ENCODE assay signal across 17 cellular contexts in the genomic region with DNA sequence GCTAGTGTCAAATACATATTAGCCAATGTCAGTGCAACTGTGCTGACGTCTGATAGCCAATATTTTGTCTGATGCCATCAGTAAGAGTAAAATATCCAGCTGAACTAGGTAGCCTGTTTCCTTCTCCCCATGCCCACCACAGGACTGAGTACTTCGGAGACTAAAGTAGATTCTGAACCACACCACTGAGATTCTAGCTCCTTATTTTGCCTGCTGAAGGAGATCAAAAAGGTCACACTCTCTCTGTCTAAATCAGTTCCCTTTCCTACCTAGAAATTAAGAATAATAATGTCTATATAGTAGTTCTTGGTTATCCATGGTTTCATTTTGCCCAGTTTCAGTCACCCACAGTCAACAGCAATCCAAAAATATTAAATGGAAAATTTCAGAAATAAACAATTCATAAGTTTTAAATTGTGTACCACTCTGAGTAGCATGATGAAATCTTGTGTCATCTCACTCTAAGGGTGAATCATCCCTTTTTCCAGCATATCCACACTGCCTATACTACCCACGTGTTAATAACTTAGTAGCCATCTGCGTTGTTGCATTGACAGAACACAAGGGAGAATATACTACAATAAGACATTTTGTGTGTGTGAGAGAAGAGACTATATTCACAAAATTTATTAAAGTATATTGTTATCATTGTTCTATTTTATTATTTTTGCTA.
A peak's percentile ranks its signal among the peaks of the same experiment; 100 is the strongest.
DNase-seq lines count a peak whose midpoint lies in the region; ATAC-seq, FAIRE-seq and TF ChIP-seq lines count a peak whose summit lies in the region.
"Had no signal": no experiment of that assay in that cellular context is flagged by ENCODE, and none has a peak within 500 bp of the region (broad histone marks: within the 10 kb centered on the region; RNA-seq: fewer than 3 reads in every experiment).

No MANE protein-coding gene starts in this region.

- no peak for FAIRE-seq in astrocyte (lab: Jason Lieb, UNC)
- FAIRE-seq: H1 had no signal

- 76 to 78% methylated on average over 4 of the region's 4 CpGs for WGBS in aorta, 2 donors

- H3K4me2 ChIP-seq in astrocyte (ENCODE audit: low read length) = no peak overlapping the region

- no peaks in the 10 kb centered on the region for H3K27me3 Mint-ChIP-seq in astrocyte (ENCODE audit: low read depth, unreplicated experiment)
- H3K27me3 Mint-ChIP-seq in progenitor cell of endocrine pancreas = no peaks in the 10 kb centered on the region
- H3K27me3 Mint-ChIP-seq: dendritic cell treated with granulocyte-macrophage colony-stimulating factor and Interleukin-4, amounts not matched to agents 40 ng/mL and 50 ng/mL, for 4 days had no signal

- no peak for TF ChIP-seq CTCF in astrocyte (IDR thresholded peaks at IDR 0.05; ENCODE audit: insufficient read depth, low read depth, low read length)
- no peak for TF ChIP-seq CTCF in fibroblast of the aortic adventitia (IDR thresholded peaks at IDR 0.05; ENCODE audit: insufficient read depth, low read length)
- no peak for TF ChIP-seq CTCF in progenitor cell of endocrine pancreas (IDR thresholded peaks at IDR 0.05; ENCODE audit: unreplicated experiment)

- intact Hi-C loops in aorta (cut with DNase I) = no loop called here

- no peak overlapping the region for H2AFZ ChIP-seq in astrocyte (ENCODE audit: low read depth, low read length)

- ATAC-seq in aorta (ENCODE audit: low FRiP score) (no peak), GM18502 (IDR thresholded peaks at IDR 0.05; ENCODE audit: poor library complexity, unreplicated experiment) (no peak)
- ATAC-seq: left lobe of liver had no signal

- peak overlapping the region; percentile 100 for H3K27ac Mint-ChIP-seq in astrocyte (ENCODE audit: unreplicated experiment)
- no peak overlapping the region for H3K27ac Mint-ChIP-seq in progenitor cell of endocrine pancreas
- H3K27ac Mint-ChIP-seq: dendritic cell treated with granulocyte-macrophage colony-stimulating factor and Interleukin-4, amounts not matched to agents 40 ng/mL and 50 ng/mL, for 4 days had no signal

- H3K4me1 Mint-ChIP-seq in astrocyte (ENCODE audit: low read depth, unreplicated experiment) (peaks cover 12% of the 10 kb centered on the region), progenitor cell of endocrine pancreas (ENCODE audit: low read depth) (no peaks in the 10 kb centered on the region)

- H3K9me3 ChIP-seq in astrocyte (ENCODE audit: insufficient read depth, low read depth, low read length) (no peaks in the 10 kb centered on the region), aorta (ENCODE audit: control insufficient read depth, low read length) (no peaks in the 10 kb centered on the region)
- H3K9me3 ChIP-seq: esophagus muscularis mucosa, prostate gland, SJCRH30 had no signal

- H3K4me3 ChIP-seq in astrocyte (ENCODE audit: insufficient read depth, low read depth, low read length) = no peak overlapping the region
- H3K4me3 ChIP-seq in fibroblast of the aortic adventitia (ENCODE audit: low read depth, low read length) = no peak overlapping the region
- H3K4me3 ChIP-seq in aorta (ENCODE audit: low read length in 2 of 2) = no peak overlapping the region
- H3K4me3 ChIP-seq: esophagus muscularis mucosa, prostate gland, SJCRH30 had no signal

- H3K9me3 Mint-ChIP-seq in astrocyte (ENCODE audit: unreplicated experiment) (no peaks in the 10 kb centered on the region), progenitor cell of endocrine pancreas (ENCODE audit: low read depth) (no peaks in the 10 kb centered on the region)
- H3K9me3 Mint-ChIP-seq: dendritic cell treated with granulocyte-macrophage colony-stimulating factor and Interleukin-4, amounts not matched to agents 40 ng/mL and 50 ng/mL, for 4 days had no signal

- no peak overlapping the region for H3K4me3 Mint-ChIP-seq in astrocyte (ENCODE audit: unreplicated experiment)
- H3K4me3 Mint-ChIP-seq in progenitor cell of endocrine pancreas (ENCODE audit: low read depth) = no peak overlapping the region
- H3K4me3 Mint-ChIP-seq: dendritic cell treated with granulocyte-macrophage colony-stimulating factor and Interleukin-4, amounts not matched to agents 40 ng/mL and 50 ng/mL, for 4 days had no signal

- H3K9ac ChIP-seq in astrocyte (ENCODE audit: low read length) = no peak overlapping the region

- no peak overlapping the region for H3K27ac ChIP-seq in astrocyte (ENCODE audit: low read depth, low read length)
- no peak overlapping the region for H3K27ac ChIP-seq in aorta (ENCODE audit: low read depth in 1 of 2, low read length in 2 of 2)
- H3K27ac ChIP-seq: esophagus muscularis mucosa, prostate gland, SJCRH30 had no signal

- H3K79me2 ChIP-seq in astrocyte (ENCODE audit: insufficient read depth, low read length) = no peaks in the 10 kb centered on the region

- H4K20me1 ChIP-seq in astrocyte (ENCODE audit: insufficient read depth, low read length) = no peaks in the 10 kb centered on the region

- DNase-seq in A172 (ENCODE audit: low spot score) (peak; percentile 55), HCEC 1CT (peak; percentile 2), astrocyte (ENCODE audit: low read depth) (peak; percentile 14), fibroblast of the aortic adventitia (ENCODE audit: low read depth) (peak; percentile 57), aorta (no peak), NCI-H2081 treated with DMSO at 0.1 percent for 48 hours (lab: John Stamatoyannopoulos, UW) (no peak), progenitor cell of endocrine pancreas (ENCODE audit: low spot score, unreplicated experiment) (no peak)
- DNase-seq: activated effector memory CD4-positive, alpha-beta T cell treated with Interleukin-2 at 50 U/mL for 16 hours; GF-D8; NCI-H510A; SJCRH30 had no signal

- no peaks in the 10 kb centered on the region for H3K36me3 Mint-ChIP-seq in astrocyte (ENCODE audit: low read depth, unreplicated experiment)
- H3K36me3 Mint-ChIP-seq in progenitor cell of endocrine pancreas (ENCODE audit: insufficient read depth) = no peaks in the 10 kb centered on the region

- H3K36me3 ChIP-seq in astrocyte (ENCODE audit: insufficient read depth, low read length) (no peaks in the 10 kb centered on the region), aorta (ENCODE audit: control insufficient read depth in 1 of 2, insufficient read depth in 2 of 2, low read length in 1 of 2) (no peaks in the 10 kb centered on the region)
- H3K36me3 ChIP-seq: esophagus muscularis mucosa, prostate gland, SJCRH30 had no signal

- no peaks in the 10 kb centered on the region for H3K4me1 ChIP-seq in astrocyte (ENCODE audit: insufficient read depth, low read length)
- no peaks in the 10 kb centered on the region for H3K4me1 ChIP-seq in aorta (ENCODE audit: control insufficient read depth in 1 of 2, insufficient read depth in 2 of 2, low read length in 2 of 2)
- H3K4me1 ChIP-seq: prostate gland had no signal

- H3K27me3 ChIP-seq in astrocyte (ENCODE audit: insufficient read depth, low read length) = no peaks in the 10 kb centered on the region
- H3K27me3 ChIP-seq in aorta (ENCODE audit: control insufficient read depth in 1 of 2, insufficient read depth in 2 of 2, low read length in 1 of 2) = no peaks in the 10 kb centered on the region
- H3K27me3 ChIP-seq: esophagus muscularis mucosa, SJCRH30 had no signal

Comparison
In these comparisons a context has a peak if more than half of its experiments do, and no peak if none do; other contexts are left out.
1. DNase-seq: peak in A172 (single experiment), HCEC 1CT (single experiment), astrocyte (single experiment) and fibroblast of the aortic adventitia (single experiment); none in aorta (0 of 2), NCI-H2081 treated with DMSO at 0.1 percent for 48 hours (single experiment) and progenitor cell of endocrine pancreas (single experiment).